Comparison of ENCODE assay signal across 12 cellular contexts in the genomic region with DNA sequence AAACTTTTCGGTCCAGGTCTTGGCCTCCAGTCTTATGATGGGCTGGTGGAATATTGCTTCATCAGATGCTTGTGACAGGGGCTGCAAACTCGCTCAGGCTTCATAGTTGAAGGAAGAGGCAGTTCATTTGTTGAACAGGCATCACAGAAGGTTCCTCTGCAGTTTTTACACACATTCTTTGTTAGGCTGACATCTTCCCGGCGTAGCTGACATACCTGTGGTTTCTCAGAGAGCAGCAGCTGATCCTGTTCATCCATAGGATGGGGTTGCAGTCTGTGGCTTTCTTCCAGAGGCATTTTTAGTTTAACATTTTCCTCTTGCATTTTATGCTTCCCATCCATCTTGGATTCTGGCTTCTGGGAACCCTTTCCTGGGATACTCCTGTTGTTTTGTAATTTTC.
DNase-seq lines count a peak whose midpoint lies in the region; ATAC-seq and FAIRE-seq lines count a peak whose summit lies in the region.
"Had no signal": no experiment of that assay in that cellular context is flagged by ENCODE, and none has a peak within 500 bp of the region (broad histone marks: within the 10 kb centered on the region; RNA-seq: fewer than 3 reads in every experiment).

No MANE protein-coding gene starts in this region.

- ATAC-seq in HG03439 (IDR thresholded peaks at IDR 0.05; ENCODE audit: unreplicated experiment) (no peak), HG02973 (IDR thresholded peaks at IDR 0.05; ENCODE audit: unreplicated experiment) (no peak), GM18907 (IDR thresholded peaks at IDR 0.05; ENCODE audit: unreplicated experiment) (no peak)

- DNase-seq in HCEC 1CT (peak; percentile 68), amniotic epithelial cell (ENCODE audit: low read depth) (peak; percentile 88), foreskin melanocyte (peak; percentile 51), urothelium cell line (ENCODE audit: low spot score) (peak; percentile 71)
- DNase-seq: activated CD4-positive, alpha-beta memory T cell treated with anti-CD3 and anti-CD28 coated beads for 36 hours; NCI-H1105; NCI-H446; Peyer's patch; small intestine had no signal

- FAIRE-seq in urothelium cell line (lab: Jason Lieb, UNC): no peak
- FAIRE-seq: small intestine had no signal
